ENCODE assay signal across 20 cellular contexts in the genomic region with DNA sequence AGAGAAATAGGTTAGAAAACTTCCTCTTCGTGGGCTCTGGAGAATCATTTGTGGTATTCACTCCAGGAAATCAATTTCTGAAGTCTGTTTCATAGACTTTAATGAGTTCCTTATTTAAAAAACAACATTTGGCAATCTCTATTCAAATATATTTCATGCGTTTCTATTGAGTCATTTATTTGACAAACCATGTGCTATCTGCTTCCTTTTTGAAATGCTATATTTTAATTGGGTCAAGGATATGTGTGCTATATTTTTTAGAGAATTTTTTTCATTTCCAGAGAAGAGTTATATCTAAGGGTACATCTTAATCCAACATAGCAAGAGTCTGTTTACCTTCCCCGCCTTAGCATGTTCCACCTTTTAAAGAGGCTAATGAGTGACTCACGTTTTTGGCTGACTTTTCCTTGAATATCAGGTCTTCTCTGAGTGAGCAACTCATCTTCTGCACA.
A peak's percentile ranks its signal among the peaks of the same experiment; 100 is the strongest.
DNase-seq lines count a peak whose midpoint lies in the region; ATAC-seq and TF ChIP-seq lines count a peak whose summit lies in the region.
"Had no signal": no experiment of that assay in that cellular context is flagged by ENCODE, and none has a peak within 500 bp of the region (broad histone marks: within the 10 kb centered on the region; RNA-seq: fewer than 3 reads in every experiment).

No MANE protein-coding gene starts in this region.

- no peak overlapping the region for H3K27ac Mint-ChIP-seq in stimulated activated naive CD8-positive, alpha-beta T cell treated with anti-CD3 and anti-CD28 coated beads, Interleukin-15, amount 100 ng/mL, for 72 hours
- H3K27ac Mint-ChIP-seq: activated T-cell treated with anti-CD3 and anti-CD28 coated beads, Interleukin-2, amount 50 U/mL, for 72 hours; memory B cell; natural killer cell treated with Interleukin-12 subunit alpha and Interleukin-12 subunit beta and Interleukin-15 and Interleukin-18, amount 100 ng/mL, for 72 hours had no signal

- no peak overlapping the region for H3K4me3 Mint-ChIP-seq in stimulated activated naive CD8-positive, alpha-beta T cell treated with anti-CD3 and anti-CD28 coated beads, Interleukin-15, amount 100 ng/mL, for 72 hours
- H3K4me3 Mint-ChIP-seq: activated T-cell treated with anti-CD3 and anti-CD28 coated beads, Interleukin-2, amount 50 U/mL, for 72 hours; memory B cell; natural killer cell treated with Interleukin-12 subunit alpha and Interleukin-12 subunit beta and Interleukin-15 and Interleukin-18, amount 100 ng/mL, for 72 hours; stimulated activated naive CD8-positive, alpha-beta T cell treated with anti-CD3 and anti-CD28 coated beads, Interleukin-15, Interleukin-2, amounts not matched to agents 100 ng/mL and 50 ng/mL, for 24 hours had no signal

- peaks cover 9% of the 10 kb centered on the region for H3K27me3 Mint-ChIP-seq in stimulated activated naive CD8-positive, alpha-beta T cell treated with anti-CD3 and anti-CD28 coated beads, Interleukin-15, amount 100 ng/mL, for 72 hours
- H3K27me3 Mint-ChIP-seq: memory B cell had no signal

- ATAC-seq in stimulated activated naive CD8-positive, alpha-beta T cell treated with anti-CD3 and anti-CD28 coated beads, Interleukin-15, Interleukin-2, amounts not matched to agents 100 U/mL and 50 U/mL, for 24 hours: peak; percentile 10
- ATAC-seq in stimulated activated naive CD8-positive, alpha-beta T cell treated with anti-CD3 and anti-CD28 coated beads, Interleukin-15, amount 100 ng/mL, for 72 hours: no peak
- ATAC-seq: activated T-cell treated with anti-CD3 and anti-CD28 coated beads, Interleukin-2, amount 50 U/mL, for 72 hours; natural killer cell treated with Interleukin-12 subunit alpha and Interleukin-12 subunit beta and Interleukin-15 and Interleukin-18, amount 100 ng/mL, for 72 hours; psoas muscle; SK-N-SH treated with all-trans-retinoic acid at 6 μM for 48 hours had no signal

- POLR2A ChIA-PET in RWPE1 (lab: Yijun Ruan, JAX; ENCODE audit: low non-redundant PET): no interaction called here

- H3K27ac ChIP-seq in RWPE1: no peak overlapping the region
- H3K27ac ChIP-seq: psoas muscle, vagina had no signal

- peaks cover 13 to 29% of the 10 kb centered on the region in 2 donors for H3K9me3 Mint-ChIP-seq in stimulated activated naive CD8-positive, alpha-beta T cell treated with anti-CD3 and anti-CD28 coated beads, Interleukin-15, amount 100 ng/mL, for 72 hours
- H3K9me3 Mint-ChIP-seq: stimulated activated naive CD8-positive, alpha-beta T cell treated with anti-CD3 and anti-CD28 coated beads, Interleukin-15, Interleukin-2, amounts not matched to agents 100 ng/mL and 50 ng/mL, for 24 hours had no signal

- DNase-seq in stimulated activated naive CD8-positive, alpha-beta T cell treated with anti-CD3 and anti-CD28 coated beads, Interleukin-15, Interleukin-2, amounts not matched to agents 100 U/mL and 50 U/mL, for 24 hours: no peak
- no peak for DNase-seq in stimulated activated naive CD8-positive, alpha-beta T cell treated with anti-CD3 and anti-CD28 coated beads, Interleukin-15, amount 100 ng/mL, for 72 hours
- DNase-seq in RWPE1 (ENCODE audit: low spot score) (peak; percentile 31), fibroblast of gingiva (ENCODE audit: low read depth) (peak; percentile 20), UCSD-AML1 (lab: John Stamatoyannopoulos, UW; ENCODE audit: unreplicated experiment) (no peak), putamen (ENCODE audit: low spot score) (no peak), AG08396 (ENCODE audit: low spot score) (no peak), COLO668 (lab: John Stamatoyannopoulos, UW; ENCODE audit: unreplicated experiment) (no peak)
- DNase-seq: activated CD4-positive, alpha-beta T cell treated with anti-CD3 and anti-CD28 coated beads, Interleukin-2, amount 50 U/mL, for 4 hours; activated T-cell treated with anti-CD3 and anti-CD28 coated beads, Interleukin-2, amount 50 U/mL, for 72 hours; glutamatergic neuron; NCI-H1930; NCI-H446 treated with DMSO at 0.1 percent for 48 hours; OCI-M1; psoas muscle had no signal

- CTCF ChIA-PET in RWPE1 (lab: Yijun Ruan, JAX): no interaction called here

- TF ChIP-seq CTCF in RWPE1 (conservative IDR thresholded peaks at IDR 0.05; ENCODE audit: low read depth): no peak

- peaks cover 17% of the 10 kb centered on the region for H3K4me1 Mint-ChIP-seq in stimulated activated naive CD8-positive, alpha-beta T cell treated with anti-CD3 and anti-CD28 coated beads, Interleukin-15, amount 100 ng/mL, for 72 hours
- H3K4me1 Mint-ChIP-seq: memory B cell had no signal

Comparison
In these comparisons a context has a peak if more than half of its experiments do, and no peak if none do; other contexts are left out.
1. DNase-seq: peak in RWPE1 (single experiment) and fibroblast of gingiva (single experiment); none in stimulated activated naive CD8-positive, alpha-beta T cell treated with anti-CD3 and anti-CD28 coated beads, Interleukin-15, Interleukin-2, amounts not matched to agents 100 U/mL and 50 U/mL, for 24 hours (single experiment), stimulated activated naive CD8-positive, alpha-beta T cell treated with anti-CD3 and anti-CD28 coated beads, Interleukin-15, amount 100 ng/mL, for 72 hours (0 of 2), UCSD-AML1 (single experiment), putamen (single experiment), AG08396 (single experiment) and COLO668 (single experiment).